Comparison of ENCODE assay signal across 1 cellular context in the genomic region with DNA sequence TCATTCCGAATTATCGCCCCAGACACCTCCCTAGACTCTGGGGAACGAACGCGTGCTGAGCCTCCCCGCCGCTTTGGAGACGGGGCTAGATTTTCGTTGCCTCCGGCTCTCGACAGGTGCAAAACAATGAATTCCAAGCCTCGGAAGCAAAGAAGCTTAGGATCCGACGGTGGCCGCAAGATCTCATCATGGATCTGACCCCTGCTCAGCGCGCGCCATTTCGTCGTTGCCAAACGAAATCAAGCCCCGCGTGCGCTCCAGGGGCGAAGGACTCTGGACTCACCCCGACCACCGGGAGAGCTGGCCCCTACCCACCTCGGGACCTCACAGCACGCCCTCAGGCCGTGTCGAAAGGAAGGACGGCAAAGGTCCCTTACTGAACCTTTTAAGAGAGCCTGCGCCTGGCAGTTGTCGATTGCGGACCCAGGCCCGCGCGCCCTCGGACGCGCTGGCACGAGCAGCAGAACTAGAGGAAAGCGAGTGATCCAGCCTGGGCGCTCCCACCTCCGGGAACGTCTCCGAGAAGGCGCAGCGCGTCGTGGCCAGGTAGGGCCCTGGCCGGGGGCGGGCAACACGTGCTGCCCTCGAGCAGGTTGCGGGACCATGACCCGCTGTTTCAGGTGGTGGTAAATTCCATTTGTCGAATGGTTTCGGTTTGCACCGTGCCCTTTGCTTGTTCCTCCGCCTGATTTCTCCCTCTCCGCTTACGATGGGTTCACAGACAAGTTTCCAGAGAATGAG.
TF ChIP-seq lines count a peak whose summit lies in the region.

No MANE protein-coding gene starts in this region.

TF ChIP-seq in WTC11, 78 proteins besides CTCF, POLR2A, EP300 and RAD21 (continued from another document and continues in another):
- TF ChIP-seq TEAD1 (CRISPR knock-in tag; IDR thresholded peaks at IDR 0.05) (peak; percentile 86), RELA (CRISPR knock-in tag; IDR thresholded peaks at IDR 0.05; ENCODE audit: borderline replicate concordance) (peak; percentile 55; the same call in 1 of the 2 replicates), TCF7 (CRISPR knock-in tag; IDR thresholded peaks at IDR 0.05; ENCODE audit: low read depth) (no peak), JUN (CRISPR knock-in tag; IDR thresholded peaks at IDR 0.05) (peak; percentile 86; the same call in 1 of the 2 replicates), ZNF232 (CRISPR knock-in tag; IDR thresholded peaks at IDR 0.05) (no peak), TEAD4 (CRISPR knock-in tag; IDR thresholded peaks at IDR 0.05) (peak; percentile 74; the same call in 1 of the 2 replicates), GTF2I (CRISPR knock-in tag; conservative IDR thresholded peaks at IDR 0.05) (no peak), NFYB (CRISPR knock-in tag; conservative IDR thresholded peaks at IDR 0.05; ENCODE audit: low read depth) (no peak; the same call in 1 of the 2 replicates), KAT7 (CRISPR knock-in tag; IDR thresholded peaks at IDR 0.05; ENCODE audit: borderline replicate concordance) (no peak), NFATC4 (CRISPR knock-in tag; IDR thresholded peaks at IDR 0.05) (no peak), GRHL2 (CRISPR knock-in tag; IDR thresholded peaks at IDR 0.05; ENCODE audit: insufficient replicate concordance, severe bottlenecking) (no peak), ZNF416 (CRISPR knock-in tag; IDR thresholded peaks at IDR 0.05) (no peak), OVOL2 (CRISPR knock-in tag; IDR thresholded peaks at IDR 0.05; ENCODE audit: borderline replicate concordance) (no peak), FOXJ3 (CRISPR knock-in tag; IDR thresholded peaks at IDR 0.05; ENCODE audit: borderline replicate concordance) (no peak), ESRRA (CRISPR knock-in tag; IDR thresholded peaks at IDR 0.05; ENCODE audit: borderline replicate concordance) (no peak; the same call in 1 of the 2 replicates), ZNF671 (CRISPR knock-in tag; IDR thresholded peaks at IDR 0.05) (no peak), FOXK1 (CRISPR knock-in tag; IDR thresholded peaks at IDR 0.05) (peak; percentile 44; the same call in 1 of the 2 replicates), PRRX2 (CRISPR knock-in tag; IDR thresholded peaks at IDR 0.05) (no peak), ZNF263 (CRISPR knock-in tag; IDR thresholded peaks at IDR 0.05; ENCODE audit: low read depth) (no peak), CREM (CRISPR knock-in tag; IDR thresholded peaks at IDR 0.05) (no peak; the same call in 1 of the 2 replicates), FOXP1 (CRISPR knock-in tag; IDR thresholded peaks at IDR 0.05; ENCODE audit: borderline replicate concordance) (no peak), MYBL2 (CRISPR knock-in tag; IDR thresholded peaks at IDR 0.05) (peak; percentile 79), MXD4 (CRISPR knock-in tag; IDR thresholded peaks at IDR 0.05; ENCODE audit: borderline replicate concordance) (no peak), SMAD3 (CRISPR knock-in tag; IDR thresholded peaks at IDR 0.05; ENCODE audit: borderline replicate concordance) (peak; percentile 43; the same call in 1 of the 2 replicates), NFE2L1 (CRISPR knock-in tag; IDR thresholded peaks at IDR 0.05) (no peak), EMX1 (CRISPR knock-in tag; IDR thresholded peaks at IDR 0.05) (no peak)
- TF ChIP-seq, protein P1, sequence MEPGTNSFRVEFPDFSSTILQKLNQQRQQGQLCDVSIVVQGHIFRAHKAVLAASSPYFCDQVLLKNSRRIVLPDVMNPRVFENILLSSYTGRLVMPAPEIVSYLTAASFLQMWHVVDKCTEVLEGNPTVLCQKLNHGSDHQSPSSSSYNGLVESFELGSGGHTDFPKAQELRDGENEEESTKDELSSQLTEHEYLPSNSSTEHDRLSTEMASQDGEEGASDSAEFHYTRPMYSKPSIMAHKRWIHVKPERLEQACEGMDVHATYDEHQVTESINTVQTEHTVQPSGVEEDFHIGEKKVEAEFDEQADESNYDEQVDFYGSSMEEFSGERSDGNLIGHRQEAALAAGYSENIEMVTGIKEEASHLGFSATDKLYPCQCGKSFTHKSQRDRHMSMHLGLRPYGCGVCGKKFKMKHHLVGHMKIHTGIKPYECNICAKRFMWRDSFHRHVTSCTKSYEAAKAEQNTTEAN (CRISPR knock-in tag; IDR thresholded peaks at IDR 0.05) = no peak
- TF ChIP-seq, protein P2, sequence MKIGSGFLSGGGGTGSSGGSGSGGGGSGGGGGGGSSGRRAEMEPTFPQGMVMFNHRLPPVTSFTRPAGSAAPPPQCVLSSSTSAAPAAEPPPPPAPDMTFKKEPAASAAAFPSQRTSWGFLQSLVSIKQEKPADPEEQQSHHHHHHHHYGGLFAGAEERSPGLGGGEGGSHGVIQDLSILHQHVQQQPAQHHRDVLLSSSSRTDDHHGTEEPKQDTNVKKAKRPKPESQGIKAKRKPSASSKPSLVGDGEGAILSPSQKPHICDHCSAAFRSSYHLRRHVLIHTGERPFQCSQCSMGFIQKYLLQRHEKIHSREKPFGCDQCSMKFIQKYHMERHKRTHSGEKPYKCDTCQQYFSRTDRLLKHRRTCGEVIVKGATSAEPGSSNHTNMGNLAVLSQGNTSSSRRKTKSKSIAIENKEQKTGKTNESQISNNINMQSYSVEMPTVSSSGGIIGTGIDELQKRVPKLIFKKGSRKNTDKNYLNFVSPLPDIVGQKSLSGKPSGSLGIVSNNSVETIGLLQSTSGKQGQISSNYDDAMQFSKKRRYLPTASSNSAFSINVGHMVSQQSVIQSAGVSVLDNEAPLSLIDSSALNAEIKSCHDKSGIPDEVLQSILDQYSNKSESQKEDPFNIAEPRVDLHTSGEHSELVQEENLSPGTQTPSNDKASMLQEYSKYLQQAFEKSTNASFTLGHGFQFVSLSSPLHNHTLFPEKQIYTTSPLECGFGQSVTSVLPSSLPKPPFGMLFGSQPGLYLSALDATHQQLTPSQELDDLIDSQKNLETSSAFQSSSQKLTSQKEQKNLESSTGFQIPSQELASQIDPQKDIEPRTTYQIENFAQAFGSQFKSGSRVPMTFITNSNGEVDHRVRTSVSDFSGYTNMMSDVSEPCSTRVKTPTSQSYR (CRISPR knock-in tag; IDR thresholded peaks at IDR 0.05) = 0 out of 2 replicates have a peak, but pooled peaks have one; percentile 37
- TF ChIP-seq, protein P3, sequence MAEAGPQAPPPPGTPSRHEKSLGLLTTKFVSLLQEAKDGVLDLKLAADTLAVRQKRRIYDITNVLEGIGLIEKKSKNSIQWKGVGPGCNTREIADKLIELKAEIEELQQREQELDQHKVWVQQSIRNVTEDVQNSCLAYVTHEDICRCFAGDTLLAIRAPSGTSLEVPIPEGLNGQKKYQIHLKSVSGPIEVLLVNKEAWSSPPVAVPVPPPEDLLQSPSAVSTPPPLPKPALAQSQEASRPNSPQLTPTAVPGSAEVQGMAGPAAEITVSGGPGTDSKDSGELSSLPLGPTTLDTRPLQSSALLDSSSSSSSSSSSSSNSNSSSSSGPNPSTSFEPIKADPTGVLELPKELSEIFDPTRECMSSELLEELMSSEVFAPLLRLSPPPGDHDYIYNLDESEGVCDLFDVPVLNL (CRISPR knock-in tag; IDR thresholded peaks at IDR 0.05; ENCODE audit: borderline replicate concordance, low read depth) = no peak
- TF ChIP-seq, protein P4, sequence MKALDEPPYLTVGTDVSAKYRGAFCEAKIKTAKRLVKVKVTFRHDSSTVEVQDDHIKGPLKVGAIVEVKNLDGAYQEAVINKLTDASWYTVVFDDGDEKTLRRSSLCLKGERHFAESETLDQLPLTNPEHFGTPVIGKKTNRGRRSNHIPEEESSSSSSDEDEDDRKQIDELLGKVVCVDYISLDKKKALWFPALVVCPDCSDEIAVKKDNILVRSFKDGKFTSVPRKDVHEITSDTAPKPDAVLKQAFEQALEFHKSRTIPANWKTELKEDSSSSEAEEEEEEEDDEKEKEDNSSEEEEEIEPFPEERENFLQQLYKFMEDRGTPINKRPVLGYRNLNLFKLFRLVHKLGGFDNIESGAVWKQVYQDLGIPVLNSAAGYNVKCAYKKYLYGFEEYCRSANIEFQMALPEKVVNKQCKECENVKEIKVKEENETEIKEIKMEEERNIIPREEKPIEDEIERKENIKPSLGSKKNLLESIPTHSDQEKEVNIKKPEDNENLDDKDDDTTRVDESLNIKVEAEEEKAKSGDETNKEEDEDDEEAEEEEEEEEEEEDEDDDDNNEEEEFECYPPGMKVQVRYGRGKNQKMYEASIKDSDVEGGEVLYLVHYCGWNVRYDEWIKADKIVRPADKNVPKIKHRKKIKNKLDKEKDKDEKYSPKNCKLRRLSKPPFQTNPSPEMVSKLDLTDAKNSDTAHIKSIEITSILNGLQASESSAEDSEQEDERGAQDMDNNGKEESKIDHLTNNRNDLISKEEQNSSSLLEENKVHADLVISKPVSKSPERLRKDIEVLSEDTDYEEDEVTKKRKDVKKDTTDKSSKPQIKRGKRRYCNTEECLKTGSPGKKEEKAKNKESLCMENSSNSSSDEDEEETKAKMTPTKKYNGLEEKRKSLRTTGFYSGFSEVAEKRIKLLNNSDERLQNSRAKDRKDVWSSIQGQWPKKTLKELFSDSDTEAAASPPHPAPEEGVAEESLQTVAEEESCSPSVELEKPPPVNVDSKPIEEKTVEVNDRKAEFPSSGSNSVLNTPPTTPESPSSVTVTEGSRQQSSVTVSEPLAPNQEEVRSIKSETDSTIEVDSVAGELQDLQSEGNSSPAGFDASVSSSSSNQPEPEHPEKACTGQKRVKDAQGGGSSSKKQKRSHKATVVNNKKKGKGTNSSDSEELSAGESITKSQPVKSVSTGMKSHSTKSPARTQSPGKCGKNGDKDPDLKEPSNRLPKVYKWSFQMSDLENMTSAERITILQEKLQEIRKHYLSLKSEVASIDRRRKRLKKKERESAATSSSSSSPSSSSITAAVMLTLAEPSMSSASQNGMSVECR (CRISPR knock-in tag; IDR thresholded peaks at IDR 0.05; ENCODE audit: borderline replicate concordance) = peak; percentile 87
- TF ChIP-seq, protein P5, sequence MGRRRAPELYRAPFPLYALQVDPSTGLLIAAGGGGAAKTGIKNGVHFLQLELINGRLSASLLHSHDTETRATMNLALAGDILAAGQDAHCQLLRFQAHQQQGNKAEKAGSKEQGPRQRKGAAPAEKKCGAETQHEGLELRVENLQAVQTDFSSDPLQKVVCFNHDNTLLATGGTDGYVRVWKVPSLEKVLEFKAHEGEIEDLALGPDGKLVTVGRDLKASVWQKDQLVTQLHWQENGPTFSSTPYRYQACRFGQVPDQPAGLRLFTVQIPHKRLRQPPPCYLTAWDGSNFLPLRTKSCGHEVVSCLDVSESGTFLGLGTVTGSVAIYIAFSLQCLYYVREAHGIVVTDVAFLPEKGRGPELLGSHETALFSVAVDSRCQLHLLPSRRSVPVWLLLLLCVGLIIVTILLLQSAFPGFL (CRISPR knock-in tag; IDR thresholded peaks at IDR 0.05; ENCODE audit: borderline replicate concordance) = no peak
- TF ChIP-seq, protein P6, sequence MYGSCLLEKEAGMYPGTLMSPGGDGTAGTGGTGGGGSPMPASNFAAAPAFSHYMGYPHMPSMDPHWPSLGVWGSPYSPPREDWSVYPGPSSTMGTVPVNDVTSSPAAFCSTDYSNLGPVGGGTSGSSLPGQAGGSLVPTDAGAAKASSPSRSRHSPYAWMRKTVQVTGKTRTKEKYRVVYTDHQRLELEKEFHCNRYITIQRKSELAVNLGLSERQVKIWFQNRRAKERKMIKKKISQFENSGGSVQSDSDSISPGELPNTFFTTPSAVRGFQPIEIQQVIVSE (CRISPR knock-in tag; IDR thresholded peaks at IDR 0.05; ENCODE audit: borderline replicate concordance) = no peak
- TF ChIP-seq, protein P7, sequence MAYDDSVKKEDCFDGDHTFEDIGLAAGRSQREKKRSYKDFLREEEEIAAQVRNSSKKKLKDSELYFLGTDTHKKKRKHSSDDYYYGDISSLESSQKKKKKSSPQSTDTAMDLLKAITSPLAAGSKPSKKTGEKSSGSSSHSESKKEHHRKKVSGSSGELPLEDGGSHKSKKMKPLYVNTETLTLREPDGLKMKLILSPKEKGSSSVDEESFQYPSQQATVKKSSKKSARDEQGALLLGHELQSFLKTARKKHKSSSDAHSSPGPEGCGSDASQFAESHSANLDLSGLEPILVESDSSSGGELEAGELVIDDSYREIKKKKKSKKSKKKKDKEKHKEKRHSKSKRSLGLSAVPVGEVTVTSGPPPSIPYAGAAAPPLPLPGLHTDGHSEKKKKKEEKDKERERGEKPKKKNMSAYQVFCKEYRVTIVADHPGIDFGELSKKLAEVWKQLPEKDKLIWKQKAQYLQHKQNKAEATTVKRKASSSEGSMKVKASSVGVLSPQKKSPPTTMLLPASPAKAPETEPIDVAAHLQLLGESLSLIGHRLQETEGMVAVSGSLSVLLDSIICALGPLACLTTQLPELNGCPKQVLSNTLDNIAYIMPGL (CRISPR knock-in tag; IDR thresholded peaks at IDR 0.05) = no peak
- TF ChIP-seq, protein P8, sequence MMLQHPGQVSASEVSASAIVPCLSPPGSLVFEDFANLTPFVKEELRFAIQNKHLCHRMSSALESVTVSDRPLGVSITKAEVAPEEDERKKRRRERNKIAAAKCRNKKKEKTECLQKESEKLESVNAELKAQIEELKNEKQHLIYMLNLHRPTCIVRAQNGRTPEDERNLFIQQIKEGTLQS (CRISPR knock-in tag; conservative IDR thresholded peaks at IDR 0.05) = no peak
- TF ChIP-seq, protein P9, sequence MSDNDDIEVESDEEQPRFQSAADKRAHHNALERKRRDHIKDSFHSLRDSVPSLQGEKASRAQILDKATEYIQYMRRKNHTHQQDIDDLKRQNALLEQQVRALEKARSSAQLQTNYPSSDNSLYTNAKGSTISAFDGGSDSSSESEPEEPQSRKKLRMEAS (CRISPR knock-in tag; IDR thresholded peaks at IDR 0.05) = peak; percentile 95
- TF ChIP-seq, protein P10, sequence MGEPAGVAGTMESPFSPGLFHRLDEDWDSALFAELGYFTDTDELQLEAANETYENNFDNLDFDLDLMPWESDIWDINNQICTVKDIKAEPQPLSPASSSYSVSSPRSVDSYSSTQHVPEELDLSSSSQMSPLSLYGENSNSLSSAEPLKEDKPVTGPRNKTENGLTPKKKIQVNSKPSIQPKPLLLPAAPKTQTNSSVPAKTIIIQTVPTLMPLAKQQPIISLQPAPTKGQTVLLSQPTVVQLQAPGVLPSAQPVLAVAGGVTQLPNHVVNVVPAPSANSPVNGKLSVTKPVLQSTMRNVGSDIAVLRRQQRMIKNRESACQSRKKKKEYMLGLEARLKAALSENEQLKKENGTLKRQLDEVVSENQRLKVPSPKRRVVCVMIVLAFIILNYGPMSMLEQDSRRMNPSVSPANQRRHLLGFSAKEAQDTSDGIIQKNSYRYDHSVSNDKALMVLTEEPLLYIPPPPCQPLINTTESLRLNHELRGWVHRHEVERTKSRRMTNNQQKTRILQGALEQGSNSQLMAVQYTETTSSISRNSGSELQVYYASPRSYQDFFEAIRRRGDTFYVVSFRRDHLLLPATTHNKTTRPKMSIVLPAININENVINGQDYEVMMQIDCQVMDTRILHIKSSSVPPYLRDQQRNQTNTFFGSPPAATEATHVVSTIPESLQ (CRISPR knock-in tag; IDR thresholded peaks at IDR 0.05) = no peak
- TF ChIP-seq, protein P11, sequence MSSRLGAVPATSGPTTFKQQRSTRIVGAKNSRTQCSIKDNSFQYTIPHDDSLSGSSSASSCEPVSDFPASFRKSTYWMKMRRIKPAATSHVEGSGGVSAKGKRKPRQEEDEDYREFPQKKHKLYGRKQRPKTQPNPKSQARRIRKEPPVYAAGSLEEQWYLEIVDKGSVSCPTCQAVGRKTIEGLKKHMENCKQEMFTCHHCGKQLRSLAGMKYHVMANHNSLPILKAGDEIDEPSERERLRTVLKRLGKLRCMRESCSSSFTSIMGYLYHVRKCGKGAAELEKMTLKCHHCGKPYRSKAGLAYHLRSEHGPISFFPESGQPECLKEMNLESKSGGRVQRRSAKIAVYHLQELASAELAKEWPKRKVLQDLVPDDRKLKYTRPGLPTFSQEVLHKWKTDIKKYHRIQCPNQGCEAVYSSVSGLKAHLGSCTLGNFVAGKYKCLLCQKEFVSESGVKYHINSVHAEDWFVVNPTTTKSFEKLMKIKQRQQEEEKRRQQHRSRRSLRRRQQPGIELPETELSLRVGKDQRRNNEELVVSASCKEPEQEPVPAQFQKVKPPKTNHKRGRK (CRISPR knock-in tag; IDR thresholded peaks at IDR 0.05; ENCODE audit: borderline replicate concordance) = no peak
- TF ChIP-seq, protein P12, sequence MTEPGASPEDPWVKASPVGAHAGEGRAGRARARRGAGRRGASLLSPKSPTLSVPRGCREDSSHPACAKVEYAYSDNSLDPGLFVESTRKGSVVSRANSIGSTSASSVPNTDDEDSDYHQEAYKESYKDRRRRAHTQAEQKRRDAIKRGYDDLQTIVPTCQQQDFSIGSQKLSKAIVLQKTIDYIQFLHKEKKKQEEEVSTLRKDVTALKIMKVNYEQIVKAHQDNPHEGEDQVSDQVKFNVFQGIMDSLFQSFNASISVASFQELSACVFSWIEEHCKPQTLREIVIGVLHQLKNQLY (CRISPR knock-in tag; IDR thresholded peaks at IDR 0.05) = no peak
